7 cellular contexts compared by ENCODE assay signal in genomic region chr16:9256196-9256595, GRCh38.
A peak's percentile ranks its signal among the peaks of the same experiment; 100 is the strongest.
DNase-seq lines count a peak whose midpoint lies in the region; ATAC-seq, FAIRE-seq and TF ChIP-seq lines count a peak whose summit lies in the region.

No MANE protein-coding gene starts in this region.

- H3K36me3 Mint-ChIP-seq in WTC11 = no peaks in the 10 kb centered on the region
- peaks cover 0 to 3% (median 0%) of the 10 kb centered on the region in 3 donors for H3K36me3 Mint-ChIP-seq in CD8-positive, alpha-beta memory T cell

- no peaks in the 10 kb centered on the region for H3K27me3 ChIP-seq in mesendoderm (ENCODE audit: insufficient read depth, low read length, poor library complexity)
- H3K27me3 ChIP-seq in CD8-positive, alpha-beta memory T cell (ENCODE audit: insufficient read depth, low read length, poor library complexity, severe bottlenecking) = no peaks in the 10 kb centered on the region
- no peaks in the 10 kb centered on the region for H3K27me3 ChIP-seq in aorta (ENCODE audit: control insufficient read depth in 1 of 2, insufficient read depth in 2 of 2, low read length in 1 of 2)

- no peak overlapping the region for H3K27ac Mint-ChIP-seq in WTC11
- no peak overlapping the region for H3K27ac Mint-ChIP-seq in CD8-positive, alpha-beta memory T cell

- H3K4me2 ChIP-seq in mesendoderm (ENCODE audit: low read length) = no peak overlapping the region

- no peak overlapping the region for H2BK120ac ChIP-seq in mesendoderm (ENCODE audit: low read depth, low read length)

- ATAC-seq in WTC11 (peak; percentile 89), aorta (ENCODE audit: low FRiP score) (no peak)

- no peak overlapping the region for H4K8ac ChIP-seq in mesendoderm (ENCODE audit: low read depth, low read length)

- H3K9ac ChIP-seq in mesendoderm (ENCODE audit: low read length) = no peak overlapping the region

- H3K27ac ChIP-seq in mesendoderm (ENCODE audit: low read depth, low read length) (no peak overlapping the region), aorta (ENCODE audit: low read depth in 1 of 2, low read length in 2 of 2) (no peak overlapping the region)
- no peak overlapping the region for H3K27ac ChIP-seq in CD8-positive, alpha-beta memory T cell (ENCODE audit: low read depth, low read length)

- H3K18ac ChIP-seq in mesendoderm (ENCODE audit: low read length) = no peak overlapping the region

- POLR2A ChIA-PET in WTC11 (lab: Charles Lee) = no interaction called here
- POLR2A ChIA-PET in CD8-positive, alpha-beta memory T cell (lab: Charles Lee) = no interaction called here

- peaks cover 14% of the 10 kb centered on the region for H3K4me1 Mint-ChIP-seq in WTC11
- peaks cover 0 to 1% (median 0%) of the 10 kb centered on the region in 3 donors for H3K4me1 Mint-ChIP-seq in CD8-positive, alpha-beta memory T cell

- H3K79me1 ChIP-seq in mesendoderm (ENCODE audit: low read length) = no peaks in the 10 kb centered on the region

- H3K9me3 Mint-ChIP-seq in WTC11 = peaks cover 21% of the 10 kb centered on the region
- peaks cover 0 to 3% (median 2%) of the 10 kb centered on the region in 5 donors for H3K9me3 Mint-ChIP-seq in CD8-positive, alpha-beta memory T cell

- H3K27me3 Mint-ChIP-seq in WTC11 (ENCODE audit: low read depth) = no peaks in the 10 kb centered on the region
- peaks cover 13 to 39% of the 10 kb centered on the region in 2 donors for H3K27me3 Mint-ChIP-seq in CD8-positive, alpha-beta memory T cell

- no peak overlapping the region for H3K4ac ChIP-seq in mesendoderm (ENCODE audit: low read depth, low read length)

- WGBS in mesendoderm (ENCODE audit: extremely low coverage, insufficient coverage, low lambda C conversion rate) = no CpG with 5 or more reads among the region's 6 CpGs
- WGBS in aorta, 2 donors = 23 to 30% methylated on average over 6 of the region's 6 CpGs

- H3K4me3 ChIP-seq in mesendoderm (ENCODE audit: low read length) (no peak overlapping the region), aorta (ENCODE audit: low read length in 2 of 2) (no peak overlapping the region)
- H3K4me3 ChIP-seq in CD8-positive, alpha-beta memory T cell (ENCODE audit: low read length) = no peak overlapping the region

- no peak overlapping the region for H4K5ac ChIP-seq in mesendoderm (ENCODE audit: low read length)

- no peaks in the 10 kb centered on the region for H3K9me3 ChIP-seq in CD8-positive, alpha-beta memory T cell (ENCODE audit: low read length)
- H3K9me3 ChIP-seq in aorta (ENCODE audit: control insufficient read depth, low read length) = peaks cover 3% of the 10 kb centered on the region

- no peak overlapping the region for H3K56ac ChIP-seq in mesendoderm (ENCODE audit: low read length)

- H3K79me2 ChIP-seq in mesendoderm (ENCODE audit: control insufficient read depth, insufficient read depth, low read length) = no peaks in the 10 kb centered on the region

- TF ChIP-seq POLR2A in H54 (IDR thresholded peaks at IDR 0.05; ENCODE audit: low read depth, low read length) = no peak

- no peak overlapping the region for H2AK5ac ChIP-seq in mesendoderm (ENCODE audit: low read length)

- H2BK5ac ChIP-seq in mesendoderm (ENCODE audit: low read length) = no peak overlapping the region

- peak; percentile 6 for DNase-seq in EL
- peak; percentile 33 for DNase-seq in H54 (ENCODE audit: insufficient read length, low spot score)
- DNase-seq in WTC11 (ENCODE audit: low spot score) = peak; percentile 90
- DNase-seq in mesendoderm = peak; percentile 87
- no peak for DNase-seq in CD8-positive, alpha-beta memory T cell
- no peak for DNase-seq in aorta
- DNase-seq in activated effector memory CD4-positive, alpha-beta T cell treated with Interleukin-2 at 50 U/mL for 16 hours = no peak

- peak; percentile 88 for TF ChIP-seq CTCF in WTC11 (IDR thresholded peaks at IDR 0.05)

- intact Hi-C loops in aorta (cut with DNase I) = no loop called here

- H3K36me3 ChIP-seq in mesendoderm (ENCODE audit: control insufficient read depth, insufficient read depth, low read length) = no peaks in the 10 kb centered on the region
- no peaks in the 10 kb centered on the region for H3K36me3 ChIP-seq in CD8-positive, alpha-beta memory T cell (ENCODE audit: insufficient read depth, low read length)
- no peaks in the 10 kb centered on the region for H3K36me3 ChIP-seq in aorta (ENCODE audit: control insufficient read depth in 1 of 2, insufficient read depth in 2 of 2, low read length in 1 of 2)

- H3K4me3 Mint-ChIP-seq in WTC11 = no peak overlapping the region
- no peak overlapping the region for H3K4me3 Mint-ChIP-seq in CD8-positive, alpha-beta memory T cell

- no peaks in the 10 kb centered on the region for H3K4me1 ChIP-seq in mesendoderm (ENCODE audit: control insufficient read depth, low read depth, low read length)
- H3K4me1 ChIP-seq in CD8-positive, alpha-beta memory T cell (ENCODE audit: insufficient read depth, low read length) = no peaks in the 10 kb centered on the region
- no peaks in the 10 kb centered on the region for H3K4me1 ChIP-seq in aorta (ENCODE audit: control insufficient read depth in 1 of 2, insufficient read depth in 2 of 2, low read length in 2 of 2)

- FAIRE-seq in H54 (lab: Jason Lieb, UNC) = no peak

- H3K23ac ChIP-seq in mesendoderm (ENCODE audit: low read length) = no peak overlapping the region

- H2BK15ac ChIP-seq in mesendoderm (replicated peaks; ENCODE audit: low read depth) = no peak overlapping the region

- CTCF ChIA-PET in WTC11 (lab: Charles Lee) = interaction anchor here (0.5 to 6.4 kb wide), 57 partner anchors 8 to 1155 kb away, joined by 3 to 102 read pairs (median 4); partner anchors contain the start of gene GRIN2A
- CTCF ChIA-PET in CD8-positive, alpha-beta memory T cell (lab: Charles Lee) = no interaction called here

TF ChIP-seq in WTC11, 78 proteins besides CTCF, POLR2A, EP300 and RAD21:
- no peak for TF ChIP-seq ZNF219 (CRISPR knock-in tag; IDR thresholded peaks at IDR 0.05; ENCODE audit: borderline replicate concordance)
- no peak for TF ChIP-seq SMAD4 (CRISPR knock-in tag; IDR thresholded peaks at IDR 0.05)
- TF ChIP-seq ETV6 (CRISPR knock-in tag; IDR thresholded peaks at IDR 0.05) = 0 out of 2 replicates have a peak, but pooled peaks have one; percentile 38
- TF ChIP-seq, protein P1, sequence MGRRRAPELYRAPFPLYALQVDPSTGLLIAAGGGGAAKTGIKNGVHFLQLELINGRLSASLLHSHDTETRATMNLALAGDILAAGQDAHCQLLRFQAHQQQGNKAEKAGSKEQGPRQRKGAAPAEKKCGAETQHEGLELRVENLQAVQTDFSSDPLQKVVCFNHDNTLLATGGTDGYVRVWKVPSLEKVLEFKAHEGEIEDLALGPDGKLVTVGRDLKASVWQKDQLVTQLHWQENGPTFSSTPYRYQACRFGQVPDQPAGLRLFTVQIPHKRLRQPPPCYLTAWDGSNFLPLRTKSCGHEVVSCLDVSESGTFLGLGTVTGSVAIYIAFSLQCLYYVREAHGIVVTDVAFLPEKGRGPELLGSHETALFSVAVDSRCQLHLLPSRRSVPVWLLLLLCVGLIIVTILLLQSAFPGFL (CRISPR knock-in tag; IDR thresholded peaks at IDR 0.05; ENCODE audit: borderline replicate concordance) = no peak
- TF ChIP-seq, protein P2, sequence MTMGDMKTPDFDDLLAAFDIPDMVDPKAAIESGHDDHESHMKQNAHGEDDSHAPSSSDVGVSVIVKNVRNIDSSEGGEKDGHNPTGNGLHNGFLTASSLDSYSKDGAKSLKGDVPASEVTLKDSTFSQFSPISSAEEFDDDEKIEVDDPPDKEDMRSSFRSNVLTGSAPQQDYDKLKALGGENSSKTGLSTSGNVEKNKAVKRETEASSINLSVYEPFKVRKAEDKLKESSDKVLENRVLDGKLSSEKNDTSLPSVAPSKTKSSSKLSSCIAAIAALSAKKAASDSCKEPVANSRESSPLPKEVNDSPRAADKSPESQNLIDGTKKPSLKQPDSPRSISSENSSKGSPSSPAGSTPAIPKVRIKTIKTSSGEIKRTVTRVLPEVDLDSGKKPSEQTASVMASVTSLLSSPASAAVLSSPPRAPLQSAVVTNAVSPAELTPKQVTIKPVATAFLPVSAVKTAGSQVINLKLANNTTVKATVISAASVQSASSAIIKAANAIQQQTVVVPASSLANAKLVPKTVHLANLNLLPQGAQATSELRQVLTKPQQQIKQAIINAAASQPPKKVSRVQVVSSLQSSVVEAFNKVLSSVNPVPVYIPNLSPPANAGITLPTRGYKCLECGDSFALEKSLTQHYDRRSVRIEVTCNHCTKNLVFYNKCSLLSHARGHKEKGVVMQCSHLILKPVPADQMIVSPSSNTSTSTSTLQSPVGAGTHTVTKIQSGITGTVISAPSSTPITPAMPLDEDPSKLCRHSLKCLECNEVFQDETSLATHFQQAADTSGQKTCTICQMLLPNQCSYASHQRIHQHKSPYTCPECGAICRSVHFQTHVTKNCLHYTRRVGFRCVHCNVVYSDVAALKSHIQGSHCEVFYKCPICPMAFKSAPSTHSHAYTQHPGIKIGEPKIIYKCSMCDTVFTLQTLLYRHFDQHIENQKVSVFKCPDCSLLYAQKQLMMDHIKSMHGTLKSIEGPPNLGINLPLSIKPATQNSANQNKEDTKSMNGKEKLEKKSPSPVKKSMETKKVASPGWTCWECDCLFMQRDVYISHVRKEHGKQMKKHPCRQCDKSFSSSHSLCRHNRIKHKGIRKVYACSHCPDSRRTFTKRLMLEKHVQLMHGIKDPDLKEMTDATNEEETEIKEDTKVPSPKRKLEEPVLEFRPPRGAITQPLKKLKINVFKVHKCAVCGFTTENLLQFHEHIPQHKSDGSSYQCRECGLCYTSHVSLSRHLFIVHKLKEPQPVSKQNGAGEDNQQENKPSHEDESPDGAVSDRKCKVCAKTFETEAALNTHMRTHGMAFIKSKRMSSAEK (CRISPR knock-in tag; IDR thresholded peaks at IDR 0.05; ENCODE audit: borderline replicate concordance) = no peak
- TF ChIP-seq EMX1 (CRISPR knock-in tag; IDR thresholded peaks at IDR 0.05) = no peak
- no peak for TF ChIP-seq ATF3 (CRISPR knock-in tag; conservative IDR thresholded peaks at IDR 0.05)
- TF ChIP-seq, protein P3, sequence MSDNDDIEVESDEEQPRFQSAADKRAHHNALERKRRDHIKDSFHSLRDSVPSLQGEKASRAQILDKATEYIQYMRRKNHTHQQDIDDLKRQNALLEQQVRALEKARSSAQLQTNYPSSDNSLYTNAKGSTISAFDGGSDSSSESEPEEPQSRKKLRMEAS (CRISPR knock-in tag; IDR thresholded peaks at IDR 0.05) = no peak
- no peak for TF ChIP-seq FOXP1 (CRISPR knock-in tag; IDR thresholded peaks at IDR 0.05; ENCODE audit: borderline replicate concordance)
TF ChIP-seq in WTC11: peak in this region for 1.

Comparison
In these comparisons a context has a peak if more than half of its experiments do, and no peak if none do; other contexts are left out.
1. DNase-seq: peak in EL (single experiment), H54 (single experiment), WTC11 (single experiment) and mesendoderm (single experiment); none in CD8-positive, alpha-beta memory T cell (0 of 5), aorta (0 of 2) and activated effector memory CD4-positive, alpha-beta T cell treated with Interleukin-2 at 50 U/mL for 16 hours (single experiment).